Comparison of ENCODE assay signal across 1 cellular context in genomic region chr1:181987996-181988395, GRCh38.
TF ChIP-seq lines count a peak whose summit lies in the region.

No MANE protein-coding gene starts in this region.

TF ChIP-seq in K562, 482 proteins besides CTCF, POLR2A, EP300 and RAD21:
- TF ChIP-seq RHOXF2B (CRISPR knock-in tag; conservative IDR thresholded peaks at IDR 0.05), result no peak
- no peak for TF ChIP-seq PHTF2 (CRISPR knock-in tag; IDR thresholded peaks at IDR 0.05)
- TF ChIP-seq CCAR2 (IDR thresholded peaks at IDR 0.05; ENCODE audit: low read depth, low read length), result no peak
- TF ChIP-seq DMBX1 (CRISPR knock-in tag; IDR thresholded peaks at IDR 0.05; ENCODE audit: borderline replicate concordance), result no peak
- TF ChIP-seq BCOR (IDR thresholded peaks at IDR 0.05), result peak; percentile 64; the same call in 1 of the 2 replicates
- peak; percentile 75 for TF ChIP-seq ZFP36 (IDR thresholded peaks at IDR 0.05; ENCODE audit: low read depth, low read length, partially characterized antibody)
- no peak for TF ChIP-seq SLC30A9 (CRISPR knock-in tag; IDR thresholded peaks at IDR 0.05)
- TF ChIP-seq RBM25 (IDR thresholded peaks at IDR 0.05; ENCODE audit: low read depth, low read length, severe bottlenecking), result peak; percentile 94
